ENCODE assay signal across 17 cellular contexts in the genomic region with DNA sequence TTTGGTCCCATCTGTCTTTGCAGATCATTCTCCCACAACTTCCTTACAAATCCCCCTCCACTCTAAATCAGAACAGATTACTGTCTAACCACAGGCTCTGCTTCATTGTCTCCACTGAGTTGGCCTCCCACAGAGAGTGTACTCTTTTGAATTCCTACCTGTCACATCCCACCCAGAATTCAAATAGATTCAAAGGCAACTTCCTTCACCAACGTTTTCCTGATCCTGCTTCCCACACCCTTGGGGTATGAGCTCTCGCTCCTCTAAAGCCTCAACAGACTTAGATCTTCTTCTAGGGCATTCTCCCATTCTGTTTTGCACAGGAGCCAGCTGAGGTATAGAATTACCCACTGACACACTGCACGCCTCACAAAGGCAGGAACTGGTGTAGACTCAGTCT.
"Had no signal": no experiment of that assay in that cellular context is flagged by ENCODE, and none has a peak within 500 bp of the region (broad histone marks: within the 10 kb centered on the region; RNA-seq: fewer than 3 reads in every experiment).

No MANE protein-coding gene starts in this region.

- H3K4me3 ChIP-seq: gastrocnemius medialis, heart left ventricle, tibial nerve, uterus had no signal

- ATAC-seq: activated naive CD8-positive, alpha-beta T cell treated with anti-CD3 and anti-CD28 coated beads, Interleukin-2, amount 50 U/mL, for 24 hours; activated T-cell treated with anti-CD3 and anti-CD28 coated beads, Interleukin-2, amount 50 U/mL, for 4 hours; esophagus mucosa; gastrocnemius medialis; heart left ventricle; naive thymus-derived CD4-positive, alpha-beta T cell had no signal

- H3K27me3 ChIP-seq: gastrocnemius medialis, heart left ventricle, tibial nerve, uterus had no signal

- H3K9me3 ChIP-seq: gastrocnemius medialis, heart left ventricle, tibial nerve, uterus had no signal

- H3K36me3 ChIP-seq: gastrocnemius medialis, uterus had no signal

- H3K27me3 Mint-ChIP-seq: brain had no signal

- H3K4me1 ChIP-seq: gastrocnemius medialis, uterus had no signal

- H3K4me1 Mint-ChIP-seq: memory B cell had no signal

- H3K4me3 Mint-ChIP-seq: activated naive CD4-positive, alpha-beta T cell treated with anti-CD3 and anti-CD28 coated beads for 36 hours; activated naive CD8-positive, alpha-beta T cell treated with anti-CD3 and anti-CD28 coated beads, Interleukin-2, amount 50 U/mL, for 24 hours; activated T-cell treated with anti-CD3 and anti-CD28 coated beads, Interleukin-2, amount 50 U/mL, for 4 hours; memory B cell; naive thymus-derived CD4-positive, alpha-beta T cell had no signal

- FAIRE-seq: colon, endometrium had no signal

- H3K36me3 Mint-ChIP-seq: memory B cell; naive thymus-derived CD4-positive, alpha-beta T cell had no signal

- H3K27ac ChIP-seq: gastrocnemius medialis, heart left ventricle, uterus had no signal

- H3K9me3 Mint-ChIP-seq: activated naive CD4-positive, alpha-beta T cell treated with anti-CD3 and anti-CD28 coated beads for 36 hours; activated naive CD8-positive, alpha-beta T cell treated with anti-CD3 and anti-CD28 coated beads, Interleukin-2, amount 50 U/mL, for 24 hours; activated T-cell treated with anti-CD3 and anti-CD28 coated beads, Interleukin-2, amount 50 U/mL, for 4 hours; memory B cell had no signal

- H3K27ac Mint-ChIP-seq: activated naive CD4-positive, alpha-beta T cell treated with anti-CD3 and anti-CD28 coated beads for 36 hours; activated naive CD8-positive, alpha-beta T cell treated with anti-CD3 and anti-CD28 coated beads, Interleukin-2, amount 50 U/mL, for 24 hours; memory B cell; naive thymus-derived CD4-positive, alpha-beta T cell had no signal

- DNase-seq: activated CD4-positive, alpha-beta T cell treated with anti-CD3 and anti-CD28 coated beads, Interleukin-2, amount 50 U/mL, for 1 hour; activated CD8-positive, alpha-beta memory T cell treated with anti-CD3 and anti-CD28 coated beads, Interleukin-2, amount 50 U/mL, for 4 hours; activated naive CD4-positive, alpha-beta T cell treated with anti-CD3 and anti-CD28 coated beads for 36 hours; activated naive CD8-positive, alpha-beta T cell treated with anti-CD3 and anti-CD28 coated beads, Interleukin-2, amount 50 U/mL, for 24 hours; activated T-cell treated with anti-CD3 and anti-CD28 coated beads, Interleukin-2, amount 50 U/mL, for 4 hours; anterior cingulate cortex; gastrocnemius medialis; heart left ventricle; naive thymus-derived CD4-positive, alpha-beta T cell; stimulated activated naive CD4-positive, alpha-beta T cell treated with Interleukin-2 at 50 U/mL for 16 hours; uterus had no signal
